Comparison of ENCODE assay signal across 1 cellular context in genomic region chr12:104986022-104986941, GRCh38.
A peak's percentile ranks its signal among the peaks of the same experiment; 100 is the strongest.
TF ChIP-seq lines count a peak whose summit lies in the region.

A gene with protein sequence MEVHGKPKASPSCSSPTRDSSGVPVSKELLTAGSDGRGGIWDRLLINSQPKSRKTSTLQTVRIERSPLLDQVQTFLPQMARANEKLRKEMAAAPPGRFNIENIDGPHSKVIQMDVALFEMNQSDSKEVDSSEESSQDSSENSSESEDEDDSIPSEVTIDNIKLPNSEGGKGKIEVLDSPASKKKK (plus strand): TSS chr12:104986316. CDS start chr12:104986353, 37 bp downstream.

TF ChIP-seq in SK-N-SH, 30 proteins besides CTCF, POLR2A, EP300 and RAD21 (continued from another document):
- TF ChIP-seq ZBTB33 (IDR thresholded peaks at IDR 0.05; ENCODE audit: borderline replicate concordance, low read depth): no peak
- 0 out of 2 replicates have a peak, but pooled peaks have one; percentile 41 for TF ChIP-seq RFX5 (IDR thresholded peaks at IDR 0.05; ENCODE audit: low read length)
- no peak for TF ChIP-seq RCOR1 (IDR thresholded peaks at IDR 0.05; ENCODE audit: low read length)
- TF ChIP-seq, protein P1, sequence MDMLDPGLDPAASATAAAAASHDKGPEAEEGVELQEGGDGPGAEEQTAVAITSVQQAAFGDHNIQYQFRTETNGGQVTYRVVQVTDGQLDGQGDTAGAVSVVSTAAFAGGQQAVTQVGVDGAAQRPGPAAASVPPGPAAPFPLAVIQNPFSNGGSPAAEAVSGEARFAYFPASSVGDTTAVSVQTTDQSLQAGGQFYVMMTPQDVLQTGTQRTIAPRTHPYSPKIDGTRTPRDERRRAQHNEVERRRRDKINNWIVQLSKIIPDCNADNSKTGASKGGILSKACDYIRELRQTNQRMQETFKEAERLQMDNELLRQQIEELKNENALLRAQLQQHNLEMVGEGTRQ (IDR thresholded peaks at IDR 0.05; ENCODE audit: borderline replicate concordance, low read depth, low read length): no peak
- no peak for TF ChIP-seq FOXM1 (IDR thresholded peaks at IDR 0.05; ENCODE audit: low read depth)
- TF ChIP-seq ELF1 (IDR thresholded peaks at IDR 0.05): peak; percentile 48; the same call in 1 of the 2 replicates
- TF ChIP-seq RXRA (IDR thresholded peaks at IDR 0.05; ENCODE audit: borderline replicate concordance, low read depth): no peak
- no peak for TF ChIP-seq NFIC (IDR thresholded peaks at IDR 0.05; ENCODE audit: borderline replicate concordance)
- no peak for TF ChIP-seq GATA2 (CRISPR knock-in tag; IDR thresholded peaks at IDR 0.05)
- TF ChIP-seq TEAD4 (IDR thresholded peaks at IDR 0.05; ENCODE audit: borderline replicate concordance, insufficient read depth): no peak
- TF ChIP-seq EZH2phosphoT487 (IDR thresholded peaks at IDR 0.05; ENCODE audit: borderline replicate concordance, low read depth): no peak
- TF ChIP-seq MEF2A (IDR thresholded peaks at IDR 0.05; ENCODE audit: borderline replicate concordance, low read depth): no peak
- TF ChIP-seq, protein P2, sequence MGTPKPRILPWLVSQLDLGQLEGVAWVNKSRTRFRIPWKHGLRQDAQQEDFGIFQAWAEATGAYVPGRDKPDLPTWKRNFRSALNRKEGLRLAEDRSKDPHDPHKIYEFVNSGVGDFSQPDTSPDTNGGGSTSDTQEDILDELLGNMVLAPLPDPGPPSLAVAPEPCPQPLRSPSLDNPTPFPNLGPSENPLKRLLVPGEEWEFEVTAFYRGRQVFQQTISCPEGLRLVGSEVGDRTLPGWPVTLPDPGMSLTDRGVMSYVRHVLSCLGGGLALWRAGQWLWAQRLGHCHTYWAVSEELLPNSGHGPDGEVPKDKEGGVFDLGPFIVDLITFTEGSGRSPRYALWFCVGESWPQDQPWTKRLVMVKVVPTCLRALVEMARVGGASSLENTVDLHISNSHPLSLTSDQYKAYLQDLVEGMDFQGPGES (IDR thresholded peaks at IDR 0.05; ENCODE audit: low read depth, low read length): no peak
- TF ChIP-seq GABPA (IDR thresholded peaks at IDR 0.05; ENCODE audit: low read depth): peak; percentile 54; the same call in 1 of the 2 replicates
- TF ChIP-seq FOSL2 (IDR thresholded peaks at IDR 0.05; ENCODE audit: borderline replicate concordance, low read depth): no peak
- TF ChIP-seq NRF1 (IDR thresholded peaks at IDR 0.05; ENCODE audit: low read depth, low read length): peak; percentile 80
- TF ChIP-seq, protein P3, sequence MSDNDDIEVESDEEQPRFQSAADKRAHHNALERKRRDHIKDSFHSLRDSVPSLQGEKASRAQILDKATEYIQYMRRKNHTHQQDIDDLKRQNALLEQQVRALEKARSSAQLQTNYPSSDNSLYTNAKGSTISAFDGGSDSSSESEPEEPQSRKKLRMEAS (IDR thresholded peaks at IDR 0.05; ENCODE audit: low read depth): peak; percentile 88
- peak; percentile 94 for TF ChIP-seq MXI1 (IDR thresholded peaks at IDR 0.05; ENCODE audit: low read depth, low read length)
- no peak for TF ChIP-seq SIN3A (IDR thresholded peaks at IDR 0.05; ENCODE audit: borderline replicate concordance, low read depth, low read length)
- TF ChIP-seq CHD2 (IDR thresholded peaks at IDR 0.05; ENCODE audit: low read length, partially characterized antibody): peak; percentile 28
TF ChIP-seq in SK-N-SH: peak in this region for 10.
